Comparison of ENCODE assay signal across 1 cellular context in genomic region chr9:116661037-116661954, GRCh38.
TF ChIP-seq lines count a peak whose summit lies in the region.

No MANE protein-coding gene starts in this region.

TF ChIP-seq in HepG2, 621 proteins besides CTCF, POLR2A, EP300 and RAD21 (continued from another document):
- no peak for TF ChIP-seq ZNF615 (CRISPR knock-in tag; IDR thresholded peaks at IDR 0.05; ENCODE audit: borderline replicate concordance)
